ENCODE assay signal across 27 cellular contexts in the genomic region with DNA sequence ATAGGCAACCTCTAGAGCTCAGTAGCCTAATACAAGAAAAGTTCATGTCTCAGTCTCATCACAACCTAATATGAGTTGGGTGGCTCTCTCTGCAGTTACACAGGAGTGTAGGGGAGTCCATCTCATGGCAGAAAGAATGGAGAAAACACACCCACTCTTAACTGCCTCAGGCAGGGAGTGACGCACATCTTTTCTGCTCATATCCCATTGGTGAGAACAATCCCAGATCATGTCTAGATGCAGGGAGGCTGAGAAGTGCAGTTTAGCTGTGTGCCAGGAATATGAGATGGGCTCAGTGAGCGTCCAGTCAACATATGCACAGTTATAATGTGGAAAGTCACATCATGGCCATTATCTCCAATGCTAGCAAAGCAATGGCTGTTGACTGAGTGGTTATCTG. TPM values are rescaled to one million over a fixed set of nuclear protein-coding genes. Genes with fewer than 3 reads are reported as not detected.
"Had no signal": no experiment of that assay in that cellular context is flagged by ENCODE, and none has a peak within 500 bp of the region (broad histone marks: within the 10 kb centered on the region; RNA-seq: fewer than 3 reads in every experiment).

No MANE protein-coding gene starts in this region.

- ATAC-seq: activated CD4-positive, alpha-beta T cell treated with anti-CD3 and anti-CD28 coated beads for 36 hours; activated CD8-positive, alpha-beta memory T cell treated with anti-CD3 and anti-CD28 coated beads, Interleukin-2, amount 10 ng/mL, durations not matched to agents 7 days and 5 days; activated CD8-positive, alpha-beta T cell treated with anti-CD3 and anti-CD28 coated beads, Interleukin-2, amount 10 ng/mL, durations not matched to agents 7 days and 5 days; activated naive CD4-positive, alpha-beta T cell treated with anti-CD3 and anti-CD28 coated beads, Interleukin-2, amount 50 U/mL, for 72 hours; left colon; pancreas; stimulated activated effector memory CD8-positive, alpha-beta T cell treated with anti-CD3 and anti-CD28 coated beads, Interleukin-12 subunit alpha, Interleukin-12 subunit beta, amount 100 ng/mL, for 72 hours; stimulated activated naive CD8-positive, alpha-beta T cell treated with anti-CD3 and anti-CD28 coated beads, Interleukin-15, amount 100 ng/mL, for 72 hours had no signal

- H3K9me3 ChIP-seq: pancreas, prostate gland, sigmoid colon, thyroid gland, upper lobe of left lung had no signal

- H3K4me3 Mint-ChIP-seq: activated CD4-positive, alpha-beta T cell treated with anti-CD3 and anti-CD28 coated beads for 36 hours; activated CD8-positive, alpha-beta memory T cell treated with anti-CD3 and anti-CD28 coated beads, Interleukin-2, amount 10 ng/mL, durations not matched to agents 7 days and 5 days; activated CD8-positive, alpha-beta T cell treated with anti-CD3 and anti-CD28 coated beads, Interleukin-2, amount 10 ng/mL, durations not matched to agents 7 days and 5 days; naive B cell; nephron progenitor cell; stimulated activated effector memory CD8-positive, alpha-beta T cell treated with anti-CD3 and anti-CD28 coated beads, Interleukin-12 subunit alpha, Interleukin-12 subunit beta, amount 100 ng/mL, for 72 hours; stimulated activated naive CD8-positive, alpha-beta T cell treated with anti-CD3 and anti-CD28 coated beads, Interleukin-15, amount 100 ng/mL, for 72 hours; T-helper 2 cell treated with Interferon-gamma antibody and Interleukin-4, amounts not matched to agents 5 μg/mL and 100 μg/mL, for 36 hours had no signal

- H3K9me3 Mint-ChIP-seq: activated naive CD4-positive, alpha-beta T cell treated with anti-CD3 and anti-CD28 coated beads, Interleukin-2, amount 50 U/mL, for 72 hours; naive B cell; nephron progenitor cell; stimulated activated effector memory CD8-positive, alpha-beta T cell treated with anti-CD3 and anti-CD28 coated beads, Interleukin-12 subunit alpha, Interleukin-12 subunit beta, amount 100 ng/mL, for 72 hours; stimulated activated naive CD8-positive, alpha-beta T cell treated with anti-CD3 and anti-CD28 coated beads, Interleukin-15, amount 100 ng/mL, for 72 hours; T-helper 2 cell treated with Interferon-gamma antibody and Interleukin-4, amounts not matched to agents 5 μg/mL and 100 μg/mL, for 36 hours had no signal

- H3K36me3 Mint-ChIP-seq: activated CD8-positive, alpha-beta memory T cell treated with anti-CD3 and anti-CD28 coated beads, Interleukin-2, amount 10 ng/mL, durations not matched to agents 7 days and 5 days; activated naive CD4-positive, alpha-beta T cell treated with anti-CD3 and anti-CD28 coated beads, Interleukin-2, amount 50 U/mL, for 72 hours; naive B cell; stimulated activated effector memory CD8-positive, alpha-beta T cell treated with anti-CD3 and anti-CD28 coated beads, Interleukin-12 subunit alpha, Interleukin-12 subunit beta, amount 100 ng/mL, for 72 hours had no signal

- H3K4me3 ChIP-seq: coronary artery, pancreas, prostate gland, sigmoid colon, thyroid gland, upper lobe of left lung had no signal

- H3K4me1 Mint-ChIP-seq: activated CD4-positive, alpha-beta T cell treated with anti-CD3 and anti-CD28 coated beads for 36 hours; activated CD8-positive, alpha-beta memory T cell treated with anti-CD3 and anti-CD28 coated beads, Interleukin-2, amount 10 ng/mL, durations not matched to agents 7 days and 5 days; naive B cell; nephron progenitor cell; stimulated activated effector memory CD8-positive, alpha-beta T cell treated with anti-CD3 and anti-CD28 coated beads, Interleukin-12 subunit alpha, Interleukin-12 subunit beta, amount 100 ng/mL, for 72 hours; stimulated activated naive CD8-positive, alpha-beta T cell treated with anti-CD3 and anti-CD28 coated beads, Interleukin-15, amount 100 ng/mL, for 72 hours had no signal

- H3K36me3 ChIP-seq: pancreas, prostate gland, sigmoid colon, thyroid gland, upper lobe of left lung had no signal

- DNase-seq: activated CD4-positive, alpha-beta T cell treated with anti-CD3 and anti-CD28 coated beads for 36 hours; activated CD4-positive, CD25-positive, alpha-beta regulatory T cell; activated CD8-positive, alpha-beta memory T cell treated with anti-CD3 and anti-CD28 coated beads, Interleukin-2, amount 10 ng/mL, durations not matched to agents 7 days and 5 days; activated CD8-positive, alpha-beta T cell treated with anti-CD3 and anti-CD28 coated beads, Interleukin-2, amount 10 ng/mL, durations not matched to agents 7 days and 5 days; activated naive CD4-positive, alpha-beta T cell; activated T-cell treated with anti-CD3 and anti-CD28 coated beads, Interleukin-2, amount 50 U/mL, for 48 hours; kidney; left colon; mammary epithelial cell; naive B cell; nephron progenitor cell; pancreas; sigmoid colon; small intestine; stimulated activated CD4-positive, alpha-beta T cell treated with anti-CD3 and anti-CD28 coated beads, Interleukin-4, amount 100 ng/mL, for 24 hours; stimulated activated naive CD8-positive, alpha-beta T cell treated with anti-CD3 and anti-CD28 coated beads, Interleukin-15, amount 100 ng/mL, for 72 hours; substantia nigra; thyroid gland; upper lobe of left lung had no signal

- H3K27ac ChIP-seq: coronary artery, pancreas, prostate gland, sigmoid colon, thyroid gland, upper lobe of left lung had no signal

- H3K27ac Mint-ChIP-seq: activated CD4-positive, alpha-beta T cell treated with anti-CD3 and anti-CD28 coated beads for 36 hours; activated CD8-positive, alpha-beta memory T cell treated with anti-CD3 and anti-CD28 coated beads, Interleukin-2, amount 10 ng/mL, durations not matched to agents 7 days and 5 days; activated CD8-positive, alpha-beta T cell treated with anti-CD3 and anti-CD28 coated beads, Interleukin-2, amount 10 ng/mL, durations not matched to agents 7 days and 5 days; activated naive CD4-positive, alpha-beta T cell treated with anti-CD3 and anti-CD28 coated beads, Interleukin-2, amount 50 U/mL, for 72 hours; naive B cell; nephron progenitor cell; stimulated activated effector memory CD8-positive, alpha-beta T cell treated with anti-CD3 and anti-CD28 coated beads, Interleukin-12 subunit alpha, Interleukin-12 subunit beta, amount 100 ng/mL, for 72 hours; stimulated activated naive CD8-positive, alpha-beta T cell treated with anti-CD3 and anti-CD28 coated beads, Interleukin-15, amount 100 ng/mL, for 72 hours; T-helper 2 cell treated with Interferon-gamma antibody and Interleukin-4, amounts not matched to agents 5 μg/mL and 100 μg/mL, for 36 hours had no signal

- H3K27me3 ChIP-seq: sigmoid colon, thyroid gland, upper lobe of left lung had no signal

- FAIRE-seq: endothelial cell of umbilical vein, kidney, pancreas, small intestine had no signal

RNA-seq across cellular contexts. Expression of gene KCNA5, which starts 59.3 kb away (rescaled TPM):
- total RNA-seq: activated CD4-positive, alpha-beta T cell treated with anti-CD3 and anti-CD28 coated beads for 36 hours; activated CD8-positive, alpha-beta memory T cell treated with anti-CD3 and anti-CD28 coated beads, Interleukin-2, amount 10 ng/mL, durations not matched to agents 7 days and 5 days; activated CD8-positive, alpha-beta T cell treated with anti-CD3 and anti-CD28 coated beads, Interleukin-2, amount 10 ng/mL, durations not matched to agents 7 days and 5 days; activated naive CD4-positive, alpha-beta T cell treated with anti-CD3 and anti-CD28 coated beads, Interleukin-2, amount 50 U/mL, for 72 hours; endothelial cell of umbilical vein; fibroblast of lung; fibroblast of villous mesenchyme; mammary epithelial cell had no signal
- polyA plus RNA-seq: endothelial cell of umbilical vein, fibroblast of lung, mammary epithelial cell had no signal
